1 cellular context compared by ENCODE assay signal in genomic region chr6:31645325-31645724, GRCh38.
A peak's percentile ranks its signal among the peaks of the same experiment; 100 is the strongest.
TF ChIP-seq lines count a peak whose summit lies in the region.

No MANE protein-coding gene starts in this region.

TF ChIP-seq in K562, 482 proteins besides CTCF, POLR2A, EP300 and RAD21:
- TF ChIP-seq ZNF699 (CRISPR knock-in tag; IDR thresholded peaks at IDR 0.05; ENCODE audit: insufficient replicate concordance) (no peak), POLR2AphosphoS5 (IDR thresholded peaks at IDR 0.05; ENCODE audit: control insufficient read depth, insufficient read depth, low read depth, low read length) (peak; percentile 12; the same call in 1 of the 2 replicates), POLR2G (IDR thresholded peaks at IDR 0.05; ENCODE audit: low read depth, low read length) (peak; percentile 46; the same call in 1 of the 2 replicates), RBFOX2 (IDR thresholded peaks at IDR 0.05; ENCODE audit: low read depth, low read length) (peak; percentile 42), DDX20 (tag; IDR thresholded peaks at IDR 0.05; ENCODE audit: low read depth) (no peak), ZNF239 (CRISPR knock-in tag; IDR thresholded peaks at IDR 0.05) (no peak)
- TF ChIP-seq, protein P1, sequence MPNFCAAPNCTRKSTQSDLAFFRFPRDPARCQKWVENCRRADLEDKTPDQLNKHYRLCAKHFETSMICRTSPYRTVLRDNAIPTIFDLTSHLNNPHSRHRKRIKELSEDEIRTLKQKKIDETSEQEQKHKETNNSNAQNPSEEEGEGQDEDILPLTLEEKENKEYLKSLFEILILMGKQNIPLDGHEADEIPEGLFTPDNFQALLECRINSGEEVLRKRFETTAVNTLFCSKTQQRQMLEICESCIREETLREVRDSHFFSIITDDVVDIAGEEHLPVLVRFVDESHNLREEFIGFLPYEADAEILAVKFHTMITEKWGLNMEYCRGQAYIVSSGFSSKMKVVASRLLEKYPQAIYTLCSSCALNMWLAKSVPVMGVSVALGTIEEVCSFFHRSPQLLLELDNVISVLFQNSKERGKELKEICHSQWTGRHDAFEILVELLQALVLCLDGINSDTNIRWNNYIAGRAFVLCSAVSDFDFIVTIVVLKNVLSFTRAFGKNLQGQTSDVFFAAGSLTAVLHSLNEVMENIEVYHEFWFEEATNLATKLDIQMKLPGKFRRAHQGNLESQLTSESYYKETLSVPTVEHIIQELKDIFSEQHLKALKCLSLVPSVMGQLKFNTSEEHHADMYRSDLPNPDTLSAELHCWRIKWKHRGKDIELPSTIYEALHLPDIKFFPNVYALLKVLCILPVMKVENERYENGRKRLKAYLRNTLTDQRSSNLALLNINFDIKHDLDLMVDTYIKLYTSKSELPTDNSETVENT (CRISPR knock-in tag; IDR thresholded peaks at IDR 0.05) = no peak
- TF ChIP-seq, protein P2, sequence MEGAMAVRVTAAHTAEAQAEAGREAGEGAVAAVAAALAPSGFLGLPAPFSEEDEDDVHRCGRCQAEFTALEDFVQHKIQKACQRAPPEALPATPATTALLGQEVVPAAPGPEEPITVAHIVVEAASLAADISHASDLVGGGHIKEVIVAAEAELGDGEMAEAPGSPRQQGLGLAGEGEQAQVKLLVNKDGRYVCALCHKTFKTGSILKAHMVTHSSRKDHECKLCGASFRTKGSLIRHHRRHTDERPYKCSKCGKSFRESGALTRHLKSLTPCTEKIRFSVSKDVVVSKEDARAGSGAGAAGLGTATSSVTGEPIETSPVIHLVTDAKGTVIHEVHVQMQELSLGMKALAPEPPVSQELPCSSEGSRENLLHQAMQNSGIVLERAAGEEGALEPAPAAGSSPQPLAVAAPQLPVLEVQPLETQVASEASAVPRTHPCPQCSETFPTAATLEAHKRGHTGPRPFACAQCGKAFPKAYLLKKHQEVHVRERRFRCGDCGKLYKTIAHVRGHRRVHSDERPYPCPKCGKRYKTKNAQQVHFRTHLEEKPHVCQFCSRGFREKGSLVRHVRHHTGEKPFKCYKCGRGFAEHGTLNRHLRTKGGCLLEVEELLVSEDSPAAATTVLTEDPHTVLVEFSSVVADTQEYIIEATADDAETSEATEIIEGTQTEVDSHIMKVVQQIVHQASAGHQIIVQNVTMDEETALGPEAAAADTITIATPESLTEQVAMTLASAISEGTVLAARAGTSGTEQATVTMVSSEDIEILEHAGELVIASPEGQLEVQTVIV (CRISPR knock-in tag; IDR thresholded peaks at IDR 0.05; ENCODE audit: borderline replicate concordance) = no peak
